Comparison of ENCODE assay signal across 19 cellular contexts in genomic region chr11:1130276-1131032, GRCh38. TPM values are rescaled to one million over a fixed set of nuclear protein-coding genes. Genes with fewer than 3 reads are reported as not detected.
DNase-seq lines count a peak whose midpoint lies in the region; ATAC-seq and TF ChIP-seq lines count a peak whose summit lies in the region.
"Had no signal": no experiment of that assay in that cellular context is flagged by ENCODE, and none has a peak within 500 bp of the region (broad histone marks: within the 10 kb centered on the region; RNA-seq: fewer than 3 reads in every experiment).

No MANE protein-coding gene starts in this region.

- no peak for ATAC-seq in HG03469 (IDR thresholded peaks at IDR 0.05; ENCODE audit: unreplicated experiment)
- ATAC-seq: stimulated activated naive CD8-positive, alpha-beta T cell treated with anti-CD3 and anti-CD28 coated beads, Interleukin-15, Interleukin-2, amounts not matched to agents 100 U/mL and 50 U/mL, for 24 hours had no signal

- H3K36me3 ChIP-seq in HEK293 (ENCODE audit: control insufficient read depth in 2 of 2, insufficient read depth in 1 of 2, low read length in 2 of 2) (no peaks in the 10 kb centered on the region), adrenal gland (replicated peaks in 1 of 2) (no peaks in the 10 kb centered on the region), sigmoid colon (no peaks in the 10 kb centered on the region), suprapubic skin (no peaks in the 10 kb centered on the region)
- H3K36me3 ChIP-seq: right lobe of liver had no signal

- TF ChIP-seq CTCF in HEK293 (tag by site-specific recombination; IDR thresholded peaks at IDR 0.05): no peak
- TF ChIP-seq CTCF in adrenal gland (IDR thresholded peaks at IDR 0.05): no peak
- no peak for TF ChIP-seq CTCF in sigmoid colon (IDR thresholded peaks at IDR 0.05)
- no peak for TF ChIP-seq CTCF in suprapubic skin (IDR thresholded peaks at IDR 0.05)

- DNase-seq in D341Med (ENCODE audit: low spot score): peak; percentile 31
- DNase-seq in adrenal gland: peak in 4 of 7 donors; percentile 3 to 36 (median 13)
- DNase-seq in sigmoid colon: peak; percentile 48
- no peak for DNase-seq in NCI-H1694 (lab: John Stamatoyannopoulos, UW)
- DNase-seq in suprapubic skin (ENCODE audit: low spot score in 2 of 2): no peak
- DNase-seq: activated effector memory CD4-positive, alpha-beta T cell treated with anti-CD3 and anti-CD28 coated beads, Interleukin-2, amount 50 U/mL, for 16 hours; amniotic stem cell; Calu3; effector memory CD4-positive, alpha-beta T cell; GDM1; NCI-H187 treated with DMSO at 0.1 percent for 48 hours; NCI-H524; stimulated activated naive CD8-positive, alpha-beta T cell treated with anti-CD3 and anti-CD28 coated beads, Interleukin-15, Interleukin-2, amounts not matched to agents 100 U/mL and 50 U/mL, for 24 hours had no signal

- no peak for TF ChIP-seq POLR2A in adrenal gland (IDR thresholded peaks at IDR 0.05)
- TF ChIP-seq POLR2A in sigmoid colon (IDR thresholded peaks at IDR 0.05): no peak
- TF ChIP-seq POLR2A in suprapubic skin (IDR thresholded peaks at IDR 0.05): no peak

- H3K27ac ChIP-seq in HEK293 (ENCODE audit: extremely low read depth, low read depth, low read length): no peak overlapping the region
- no peak overlapping the region for H3K27ac ChIP-seq in adrenal gland
- no peak overlapping the region for H3K27ac ChIP-seq in sigmoid colon
- no peak overlapping the region for H3K27ac ChIP-seq in suprapubic skin
- H3K27ac ChIP-seq: right lobe of liver had no signal

- CTCF ChIA-PET in HEK293 (lab: Yijun Ruan, JAX): no interaction called here

- no peak for TF ChIP-seq EP300 in sigmoid colon (IDR thresholded peaks at IDR 0.05)
- no peak for TF ChIP-seq EP300 in suprapubic skin (IDR thresholded peaks at IDR 0.05)

- WGBS in adrenal gland, 4 donors: 62 to 75% (median 66%) methylated on average over 9 to 15 of the region's 15 CpGs
- 22 to 47% methylated on average over 15 of the region's 15 CpGs for WGBS in sigmoid colon, 2 donors
- WGBS in suprapubic skin: 44% methylated on average over 13 of the region's 15 CpGs

- intact Hi-C loops in adrenal gland (cut with DNase I) (no loop called here), sigmoid colon (cut with DNase I) (no loop called here)

- POLR2A ChIA-PET in HEK293 (lab: Yijun Ruan, JAX): no interaction called here

- H3K27me3 ChIP-seq in adrenal gland (no peaks in the 10 kb centered on the region), sigmoid colon (peaks cover 0 to 14% (median 0%) of the 10 kb centered on the region in 3 donors), suprapubic skin (peaks cover 51% of the 10 kb centered on the region)
- H3K27me3 ChIP-seq: right lobe of liver had no signal

- H3K4me1 ChIP-seq in HEK293 (ENCODE audit: control insufficient read depth, insufficient read depth, low read length) (no peaks in the 10 kb centered on the region), adrenal gland (replicated peaks in 1 of 2) (no peaks in the 10 kb centered on the region), sigmoid colon (no peaks in the 10 kb centered on the region), suprapubic skin (no peaks in the 10 kb centered on the region)
- H3K4me1 ChIP-seq: right lobe of liver had no signal

- H3K4me3 ChIP-seq in HEK293 (ENCODE audit: low read depth, low read length): no peak overlapping the region
- no peak overlapping the region for H3K4me3 ChIP-seq in adrenal gland
- no peak overlapping the region for H3K4me3 ChIP-seq in sigmoid colon
- H3K4me3 ChIP-seq in suprapubic skin: no peak overlapping the region
- H3K4me3 ChIP-seq: right lobe of liver had no signal

- H3K9me3 ChIP-seq in HEK293 (ENCODE audit: control insufficient read depth, insufficient read depth, low read depth, low read length) (no peaks in the 10 kb centered on the region), adrenal gland (replicated peaks in 1 of 3) (peaks cover 0 to 9% (median 0%) of the 10 kb centered on the region in 3 donors), sigmoid colon (peaks cover 0 to 14% (median 4%) of the 10 kb centered on the region in 4 donors), suprapubic skin (peaks cover 3% of the 10 kb centered on the region)

TF ChIP-seq in HEK293, 187 proteins besides CTCF, POLR2A, EP300 and RAD21:
- no peak for TF ChIP-seq ZNF174 (tag by site-specific recombination; IDR thresholded peaks at IDR 0.05)
- TF ChIP-seq ZIC2 (tag by site-specific recombination; IDR thresholded peaks at IDR 0.05): peak; percentile 71
- TF ChIP-seq GLIS1 (tag by site-specific recombination; IDR thresholded peaks at IDR 0.05): peak; percentile 58
- TF ChIP-seq TRIM28 (IDR thresholded peaks at IDR 0.05; ENCODE audit: borderline replicate concordance, low read length): no peak
- TF ChIP-seq KLF1 (tag by site-specific recombination; IDR thresholded peaks at IDR 0.05): peak; percentile 35; the same call in 1 of the 2 replicates

RNA-seq across cellular contexts. Expression of gene MUC5AC, which starts 27.3 kb away (rescaled TPM):
- total RNA-seq in adrenal gland (under 1 TPM in 1 of 8 donors, not detected in 7; under 0.01 TPM), sigmoid colon (under 1 TPM in 1 of 4 donors, not detected in 3; under 0.01 TPM), suprapubic skin (not detected)
- polyA plus RNA-seq in adrenal gland (under 1 TPM in 1 of 3 donors, not detected in 2; under 0.01 TPM), sigmoid colon (under 1 TPM in 2 of 3 donors, not detected in 1; under 0.01 to 0.09 TPM)
- total RNA-seq: liver, M059J, omental fat pad, right lobe of liver had no signal
- polyA plus RNA-seq: liver had no signal

RNA-seq across cellular contexts. Expression of gene MUC2, which starts 55.8 kb away (rescaled TPM):
- total RNA-seq in adrenal gland (under 1 TPM in 4 of 8 donors, not detected in 4; 0.04 to 0.31 (median 0.20) TPM), sigmoid colon (1 to 10 TPM in 3 of 4 donors, not detected in 1; 2.5 to 8.0 (median 2.9) TPM), suprapubic skin (under 1 TPM; 0.05 to 0.17 (median 0.12) TPM)
- polyA plus RNA-seq in adrenal gland (under 1 TPM in 1 of 3 donors, not detected in 2; under 0.01 TPM), sigmoid colon (100 to 1,000 TPM in 1 of 3 donors, 10 to 100 TPM in 2; 22.8 to 248 (median 40.2) TPM)
- total RNA-seq: Calu3, liver, M059J, omental fat pad had no signal

Comparison
In these comparisons a context has a peak if more than half of its experiments do, and no peak if none do; other contexts are left out.
1. DNase-seq: peak in D341Med (single experiment), adrenal gland (4 of 7) and sigmoid colon (single experiment); none in NCI-H1694 (single experiment) and suprapubic skin (0 of 2).